In genomic region chr11:109001585-109001984, GRCh38 we compare ENCODE assay signal across 8 cellular contexts.
"Had no signal": no experiment of that assay in that cellular context is flagged by ENCODE, and none has a peak within 500 bp of the region (broad histone marks: within the 10 kb centered on the region; RNA-seq: fewer than 3 reads in every experiment).

No MANE protein-coding gene starts in this region.

- DNase-seq: IMR-90, KBM-7, KG1 had no signal

- H3K27ac ChIP-seq: HL-60, KMS-11 had no signal

- H3K4me3 ChIP-seq: K562 had no signal

- H3K4me1 Mint-ChIP-seq: IgD-negative memory B cell had no signal

- H3K4me3 Mint-ChIP-seq: IgD-negative memory B cell had no signal

- ATAC-seq: HepG2, K562 had no signal

- H3K27ac Mint-ChIP-seq: IgD-negative memory B cell had no signal

- H3K4me2 ChIP-seq: KMS-11 had no signal

- H3K9ac ChIP-seq: KMS-11 had no signal
